ENCODE assay signal across 8 cellular contexts in the genomic region with DNA sequence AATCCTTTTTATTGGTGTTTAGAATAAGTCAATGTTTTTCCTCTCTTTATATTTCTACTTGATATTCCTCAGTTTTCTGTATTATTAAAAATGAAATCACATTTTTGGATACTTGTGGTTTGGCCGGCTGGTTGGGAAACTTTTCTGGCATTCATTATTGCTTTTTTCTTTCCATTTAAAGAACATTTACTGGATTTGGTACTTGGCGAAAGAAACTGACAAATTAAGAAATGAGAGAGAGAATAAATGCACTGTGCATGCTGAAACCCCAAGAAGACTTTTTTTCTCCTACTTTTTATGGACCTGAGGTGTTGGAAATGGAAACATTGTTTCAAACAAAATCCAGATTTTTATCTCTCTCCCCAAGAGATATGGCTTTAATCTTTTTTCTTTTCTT.
DNase-seq lines count a peak whose midpoint lies in the region; ATAC-seq and TF ChIP-seq lines count a peak whose summit lies in the region.

No MANE protein-coding gene starts in this region.

- POLR2A ChIA-PET in IMR-90 (lab: Charles Lee; ENCODE audit: unreplicated experiment) = no interaction called here

- BruUV-seq in IMR-90 (replicated peaks; lab: Mats Ljungman, UMichigan) = no TSS peak

- no peak for TF ChIP-seq RAD21 in IMR-90 (IDR thresholded peaks at IDR 0.05; ENCODE audit: low read length)

- H3K23ac ChIP-seq in IMR-90 (ENCODE audit: low read depth, low read length) = peak overlapping the region; percentile 87; the same call in 1 of the 2 replicates

- no peak for DNase-seq in IMR-90
- DNase-seq in left ventricle myocardium inferior = no peak
- no peak for DNase-seq in stimulated activated effector memory CD8-positive, alpha-beta T cell treated with anti-CD3 and anti-CD28 coated beads, Interleukin-12 subunit alpha, Interleukin-12 subunit beta, amount 100 ng/mL, for 72 hours (ENCODE audit: low spot score in 2 of 2)
- no peak for DNase-seq in ureter (ENCODE audit: low spot score)
- no peak for DNase-seq in SW 1271 (lab: John Stamatoyannopoulos, UW)
- DNase-seq in ACHN = no peak

- peak overlapping the region; percentile 90 for H3K4ac ChIP-seq in IMR-90 (ENCODE audit: low read depth, low read length)

- WGBS in IMR-90 (ENCODE audit: extremely low coverage in 2 of 2, insufficient read length in 1 of 2), 2 experiments = no CpG with 5 or more reads among the region's 2 CpGs

- in situ Hi-C loops in IMR-90 (cut with MboI; ENCODE audit: low sequenced_read_pairs) = no loop called here
- in situ Hi-C loops in ACHN (cut with HindIII; ENCODE audit: low pct_ligation_motif_present, low pct_unique_long_range_greater_than_20kb, low sequenced_read_pairs) = no loop called here

- TF ChIP-seq CTCF in IMR-90 (conservative IDR thresholded peaks at IDR 0.05; ENCODE audit: low read depth, low read length) (no peak), left ventricle myocardium inferior (IDR thresholded peaks at IDR 0.05; ENCODE audit: borderline replicate concordance) (no peak)

- CTCF ChIA-PET in IMR-90 (lab: Yijun Ruan, JAX) = no interaction called here

- intact Hi-C loops in IMR-90 (cut with micrococcal nuclease) = no loop called here
- intact Hi-C loops in left ventricle myocardium inferior (cut with micrococcal nuclease) = no loop called here

- H4K20me1 ChIP-seq in IMR-90 (ENCODE audit: insufficient read depth, low read length) = no peaks in the 10 kb centered on the region; the same call in 1 of the 2 replicates

- dilution Hi-C loops in IMR-90 (cut with HindIII; ENCODE audit: low sequenced_read_pairs, unreplicated experiment) = no loop called here

- H2BK20ac ChIP-seq in IMR-90 (ENCODE audit: low read depth, low read length) = peak overlapping the region; percentile 93

- H3K36me3 ChIP-seq in IMR-90 (ENCODE audit: control insufficient read depth, insufficient read depth, low read length) (no peaks in the 10 kb centered on the region), left ventricle myocardium inferior (no peaks in the 10 kb centered on the region)

- H3K9me3 ChIP-seq in IMR-90 (ENCODE audit: control insufficient read depth, insufficient read depth, low read length) (no peaks in the 10 kb centered on the region), left ventricle myocardium inferior (replicated peaks) (no peaks in the 10 kb centered on the region)

- peak overlapping the region; percentile 53 to 85; a peak in 3 of 4 replicates for H4K8ac ChIP-seq in IMR-90 (ENCODE audit: low read depth in 2 of 2, low read length in 2 of 2)

- peak overlapping the region; percentile 82 for H3K14ac ChIP-seq in IMR-90 (replicated peaks; ENCODE audit: low read depth, low read length)

- H3K9me1 ChIP-seq in IMR-90 (ENCODE audit: insufficient read depth, low read length) = peaks cover 22% of the 10 kb centered on the region

- peak overlapping the region; percentile 81 for H4K91ac ChIP-seq in IMR-90 (ENCODE audit: insufficient read depth, low read depth, low read length)

- H2BK120ac ChIP-seq in IMR-90 (ENCODE audit: low read depth, low read length) = peak overlapping the region; percentile 87

- peak overlapping the region; percentile 56; the same call in 1 of the 2 replicates for H4K5ac ChIP-seq in IMR-90 (ENCODE audit: low read depth, low read length)

- no peak for TF ChIP-seq POLR2A in IMR-90 (IDR thresholded peaks at IDR 0.05; ENCODE audit: low read depth, low read length)

- H3K9ac ChIP-seq in IMR-90 (ENCODE audit: low read depth, low read length) = peak overlapping the region; percentile 53; the same call in 1 of the 2 replicates

- H3K4me3 ChIP-seq in IMR-90 (ENCODE audit: insufficient read depth, low read depth, low read length) (no peak overlapping the region), left ventricle myocardium inferior (no peak overlapping the region)

- H3K4me2 ChIP-seq in IMR-90 (ENCODE audit: low read depth, low read length) = peak overlapping the region; percentile 70

- H3K9me3 Mint-ChIP-seq in activated T-helper 17 cell treated with anti-CD3 and anti-CD28 coated beads, Interleukin-2, amount 50 U/mL, for 72 hours = peaks cover 4% of the 10 kb centered on the region
- H3K9me3 Mint-ChIP-seq in stimulated activated effector memory CD8-positive, alpha-beta T cell treated with anti-CD3 and anti-CD28 coated beads, Interleukin-12 subunit alpha, Interleukin-12 subunit beta, amount 100 ng/mL, for 72 hours = peaks cover 5% of the 10 kb centered on the region

- peak overlapping the region; percentile 95; the same call in 2 of the 3 replicates for H2BK15ac ChIP-seq in IMR-90 (ENCODE audit: low read depth, low read length)

- H2AFZ ChIP-seq in IMR-90 (replicated peaks; ENCODE audit: low read length, poor library complexity) = no peak overlapping the region

- H3K4me1 ChIP-seq in IMR-90 (ENCODE audit: control insufficient read depth, insufficient read depth, low read length) (peaks cover 29% of the 10 kb centered on the region), left ventricle myocardium inferior (peaks cover 36% of the 10 kb centered on the region)

- H3K27ac Mint-ChIP-seq in activated T-helper 17 cell treated with anti-CD3 and anti-CD28 coated beads, Interleukin-2, amount 50 U/mL, for 72 hours = peak overlapping the region; percentile 63
- H3K27ac Mint-ChIP-seq in stimulated activated effector memory CD8-positive, alpha-beta T cell treated with anti-CD3 and anti-CD28 coated beads, Interleukin-12 subunit alpha, Interleukin-12 subunit beta, amount 100 ng/mL, for 72 hours = peak overlapping the region; percentile 89

- H2AK5ac ChIP-seq in IMR-90 (ENCODE audit: low read depth, low read length) = no peak overlapping the region

- H3K27ac ChIP-seq in IMR-90 (ENCODE audit: insufficient read depth, low read length) (peak overlapping the region; percentile 96; the same call in 1 of the 2 replicates), left ventricle myocardium inferior (replicated peaks) (peak overlapping the region; percentile 83)

- no peaks in the 10 kb centered on the region for H3K27me3 Mint-ChIP-seq in activated T-helper 17 cell treated with anti-CD3 and anti-CD28 coated beads, Interleukin-2, amount 50 U/mL, for 72 hours

- H2BK5ac ChIP-seq in IMR-90 (ENCODE audit: low read depth, low read length, poor library complexity, severe bottlenecking) = peak overlapping the region; percentile 71

- H3K4me1 Mint-ChIP-seq in activated T-helper 17 cell treated with anti-CD3 and anti-CD28 coated beads, Interleukin-2, amount 50 U/mL, for 72 hours = peaks cover 34% of the 10 kb centered on the region
- peaks cover 52% of the 10 kb centered on the region for H3K4me1 Mint-ChIP-seq in stimulated activated effector memory CD8-positive, alpha-beta T cell treated with anti-CD3 and anti-CD28 coated beads, Interleukin-12 subunit alpha, Interleukin-12 subunit beta, amount 100 ng/mL, for 72 hours

- H3K36me3 Mint-ChIP-seq in activated T-helper 17 cell treated with anti-CD3 and anti-CD28 coated beads, Interleukin-2, amount 50 U/mL, for 72 hours (ENCODE audit: low read depth) = no peaks in the 10 kb centered on the region
- peaks cover 6% of the 10 kb centered on the region for H3K36me3 Mint-ChIP-seq in stimulated activated effector memory CD8-positive, alpha-beta T cell treated with anti-CD3 and anti-CD28 coated beads, Interleukin-12 subunit alpha, Interleukin-12 subunit beta, amount 100 ng/mL, for 72 hours

- peak overlapping the region; percentile 78 for H3K4me3 Mint-ChIP-seq in activated T-helper 17 cell treated with anti-CD3 and anti-CD28 coated beads, Interleukin-2, amount 50 U/mL, for 72 hours
- peak overlapping the region; percentile 64 for H3K4me3 Mint-ChIP-seq in stimulated activated effector memory CD8-positive, alpha-beta T cell treated with anti-CD3 and anti-CD28 coated beads, Interleukin-12 subunit alpha, Interleukin-12 subunit beta, amount 100 ng/mL, for 72 hours

- peak overlapping the region; percentile 76 for H3K18ac ChIP-seq in IMR-90 (ENCODE audit: low read depth, low read length)

- peaks cover 0 to 14% of the 10 kb centered on the region in 2 experiments; a peak in 2 of 4 replicates for H3K79me1 ChIP-seq in IMR-90 (ENCODE audit: low read depth in 1 of 2, low read length in 2 of 2)

- no peak overlapping the region for H2AK9ac ChIP-seq in IMR-90 (replicated peaks; ENCODE audit: low read depth, low read length, poor library complexity)

- ATAC-seq in IMR-90 (ENCODE audit: low read depth) = no peak
- no peak for ATAC-seq in activated T-helper 17 cell treated with anti-CD3 and anti-CD28 coated beads, Interleukin-2, amount 50 U/mL, for 72 hours (replicated peaks)
- ATAC-seq in stimulated activated effector memory CD8-positive, alpha-beta T cell treated with anti-CD3 and anti-CD28 coated beads, Interleukin-12 subunit alpha, Interleukin-12 subunit beta, amount 100 ng/mL, for 72 hours = no peak
- ATAC-seq in GM18873 (IDR thresholded peaks at IDR 0.05; ENCODE audit: low FRiP score, unreplicated experiment) = no peak

- no peak overlapping the region for H3K56ac ChIP-seq in IMR-90 (ENCODE audit: extremely low read depth, insufficient read depth, low read length)

- no peaks in the 10 kb centered on the region for H3K27me3 ChIP-seq in IMR-90 (ENCODE audit: control insufficient read depth, insufficient read depth, low read length)
- H3K27me3 ChIP-seq in left ventricle myocardium inferior (ENCODE audit: low read depth) = no peaks in the 10 kb centered on the region

TF ChIP-seq in IMR-90, 13 proteins besides CTCF, POLR2A, EP300 and RAD21 (continues in another document):
- TF ChIP-seq RFX5 (IDR thresholded peaks at IDR 0.05; ENCODE audit: low read depth, low read length) = no peak
- TF ChIP-seq MAZ (IDR thresholded peaks at IDR 0.05; ENCODE audit: borderline replicate concordance, low read depth, low read length) = no peak
- TF ChIP-seq FOS (IDR thresholded peaks at IDR 0.05; ENCODE audit: low read depth, low read length) = no peak
- no peak for TF ChIP-seq CEBPB (IDR thresholded peaks at IDR 0.05; ENCODE audit: low read depth, low read length)
- TF ChIP-seq RCOR1 (IDR thresholded peaks at IDR 0.05; ENCODE audit: insufficient replicate concordance, low read length) = no peak
- TF ChIP-seq NFE2L2 (IDR thresholded peaks at IDR 0.05; ENCODE audit: low read depth, low read length) = no peak
- TF ChIP-seq CHD1 (IDR thresholded peaks at IDR 0.05; ENCODE audit: low read depth, low read length) = no peak
- TF ChIP-seq USF2 (IDR thresholded peaks at IDR 0.05; ENCODE audit: low read depth, low read length) = no peak
- TF ChIP-seq SMC3 (IDR thresholded peaks at IDR 0.05; ENCODE audit: low read depth, low read length) = no peak
- no peak for TF ChIP-seq BHLHE40 (IDR thresholded peaks at IDR 0.05; ENCODE audit: low read depth, low read length)
